11 cellular contexts compared by ENCODE assay signal in the genomic region with DNA sequence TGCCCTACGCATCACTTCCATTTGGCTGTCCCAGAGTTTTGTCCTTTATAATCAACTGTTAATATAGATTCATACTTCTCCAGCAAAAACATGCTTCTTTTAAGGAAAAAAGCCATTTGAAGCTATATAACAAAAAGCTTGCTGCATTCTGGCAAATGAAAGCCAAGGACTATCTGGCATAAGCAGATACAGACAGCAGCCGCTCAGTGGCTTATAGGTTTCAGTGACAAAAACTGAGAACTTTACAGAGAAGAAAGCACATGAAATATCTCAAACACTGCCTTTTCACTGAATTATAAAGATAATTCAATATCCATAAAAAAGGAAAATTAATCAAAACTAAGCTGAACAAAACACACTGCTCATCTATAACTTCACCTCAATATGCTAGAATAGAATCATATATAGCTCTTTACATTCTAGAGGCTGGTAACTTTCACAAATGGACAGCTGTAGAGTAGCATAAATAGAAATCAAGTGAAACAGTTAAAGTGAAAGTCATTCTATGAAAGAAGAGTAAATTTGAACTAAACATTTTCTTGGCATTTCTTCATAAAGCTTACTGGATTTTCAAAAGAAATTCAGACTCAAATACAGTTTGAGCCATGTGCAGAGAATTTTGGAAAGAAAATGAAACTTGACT. TPM values are rescaled to one million over a fixed set of nuclear protein-coding genes. Genes with fewer than 3 reads are reported as not detected.
DNase-seq lines count a peak whose midpoint lies in the region; TF ChIP-seq lines count a peak whose summit lies in the region.
"Had no signal": no experiment of that assay in that cellular context is flagged by ENCODE, and none has a peak within 500 bp of the region (broad histone marks: within the 10 kb centered on the region; RNA-seq: fewer than 3 reads in every experiment).

No MANE protein-coding gene starts in this region.

- no peak overlapping the region for H3K9ac ChIP-seq in endocrine pancreas (ENCODE audit: control insufficient read depth, insufficient read depth, low read length)

- H3K9me2 ChIP-seq in PC-9 (ENCODE audit: insufficient read depth) = no peaks in the 10 kb centered on the region

- H3K36me3 ChIP-seq in PC-9 (ENCODE audit: low read depth) (no peaks in the 10 kb centered on the region), endocrine pancreas (ENCODE audit: control insufficient read depth, insufficient read depth, low read length) (no peaks in the 10 kb centered on the region), osteoblast (ENCODE audit: insufficient read depth, low read length) (no peaks in the 10 kb centered on the region), HAP-1 (replicated peaks) (no peaks in the 10 kb centered on the region), prostate gland (no peaks in the 10 kb centered on the region)

- POLR2A ChIA-PET in AG04450 (lab: Yijun Ruan, JAX) = interaction anchor here (0.6 kb wide), 1 partner anchor 485 kb away, joined by 4 read pairs; no protein-coding TSS in a partner anchor
- POLR2A ChIA-PET in PC-9 (lab: Charles Lee; ENCODE audit: unreplicated experiment) = interaction anchor here (0.6 to 0.9 kb wide), 2 partner anchors 19 to 20 kb away, joined by 3 to 5 read pairs; no protein-coding TSS in a partner anchor

- H3K79me2 ChIP-seq in PC-9 (ENCODE audit: low read depth) (peaks cover 87% of the 10 kb centered on the region), osteoblast (ENCODE audit: insufficient read depth, low read length) (peaks cover 85% of the 10 kb centered on the region)

- no peaks in the 10 kb centered on the region; the same call in 1 of the 2 replicates for H3K9me3 ChIP-seq in AG04450 (ENCODE audit: control insufficient read depth, insufficient read depth, low read length)
- peaks cover 7% of the 10 kb centered on the region; the same call in 1 of the 2 replicates for H3K9me3 ChIP-seq in PC-9 (ENCODE audit: insufficient read depth, low read depth)
- H3K9me3 ChIP-seq in endocrine pancreas (ENCODE audit: control insufficient read depth, low read length) = no peaks in the 10 kb centered on the region
- no peaks in the 10 kb centered on the region for H3K9me3 ChIP-seq in osteoblast (ENCODE audit: low read depth, low read length)
- H3K9me3 ChIP-seq in HAP-1 = 0 out of 2 replicates have a peak, but pooled peaks cover 4% of the 10 kb centered on the region
- no peaks in the 10 kb centered on the region for H3K9me3 ChIP-seq in prostate gland

- no peak for TF ChIP-seq CTCF in AG04450 (IDR thresholded peaks at IDR 0.05; ENCODE audit: low read depth, low read length)
- TF ChIP-seq CTCF in PC-9 (conservative IDR thresholded peaks at IDR 0.05) = no peak
- TF ChIP-seq CTCF in osteoblast (IDR thresholded peaks at IDR 0.05; ENCODE audit: extremely low read depth, low read depth, low read length) = no peak
- no peak for TF ChIP-seq CTCF in GM20000 (IDR thresholded peaks at IDR 0.05; ENCODE audit: extremely low read depth, missing control alignments)
- no peak for TF ChIP-seq CTCF in prostate gland (IDR thresholded peaks at IDR 0.05)

- in situ Hi-C loops in HAP-1 (cut with MboI; ENCODE audit: low sequenced_read_pairs) = no loop called here

- H2AFZ ChIP-seq in PC-9 (no peak overlapping the region), osteoblast (ENCODE audit: low read length) (no peak overlapping the region)

- peak overlapping the region; percentile 69 for H3K4me2 ChIP-seq in PC-9
- H3K4me2 ChIP-seq in osteoblast (ENCODE audit: insufficient read depth, low read length) = peak overlapping the region; percentile 59

- H3K27me3 ChIP-seq in AG04450 (ENCODE audit: control insufficient read depth, insufficient read depth, low read length) (no peaks in the 10 kb centered on the region), PC-9 (ENCODE audit: insufficient read depth, low read depth) (no peaks in the 10 kb centered on the region), endocrine pancreas (ENCODE audit: control insufficient read depth, insufficient read depth, low read length) (no peaks in the 10 kb centered on the region), osteoblast (ENCODE audit: insufficient read depth, low read length) (no peaks in the 10 kb centered on the region), HAP-1 (ENCODE audit: low read depth) (no peaks in the 10 kb centered on the region), prostate gland (replicated peaks; ENCODE audit: insufficient read depth) (no peaks in the 10 kb centered on the region)

- H3K4me1 ChIP-seq in PC-9 (replicated peaks; ENCODE audit: insufficient read depth) (peaks cover 25% of the 10 kb centered on the region), endocrine pancreas (ENCODE audit: control insufficient read depth, insufficient read depth, low read length) (peaks cover 7% of the 10 kb centered on the region), osteoblast (ENCODE audit: insufficient read depth, low read length) (peaks cover 16% of the 10 kb centered on the region), HAP-1 (peaks cover 18% of the 10 kb centered on the region), prostate gland (replicated peaks) (no peaks in the 10 kb centered on the region)

- H3F3A ChIP-seq in PC-9 (ENCODE audit: insufficient read depth, low read depth) = peaks cover 15% of the 10 kb centered on the region; the same call in 1 of the 2 replicates

- H3K4me3 ChIP-seq in AG04450 (ENCODE audit: low read depth, low read length) = peak overlapping the region; percentile 29
- H3K4me3 ChIP-seq in PC-9 = peak overlapping the region; percentile 34; the same call in 1 of the 2 replicates
- peak overlapping the region; percentile 66 for H3K4me3 ChIP-seq in endocrine pancreas (ENCODE audit: control insufficient read depth, insufficient read depth, low read length)
- H3K4me3 ChIP-seq in osteoblast (ENCODE audit: insufficient read depth, low read length) = peak overlapping the region; percentile 9
- H3K4me3 ChIP-seq in HAP-1 = no peak overlapping the region
- no peak overlapping the region for H3K4me3 ChIP-seq in prostate gland

- BruUV-seq in PC-9 (replicated peaks; lab: Mats Ljungman, UMichigan) = no TSS peak

- peak overlapping the region; percentile 69 for H3K27ac ChIP-seq in AG04450 (ENCODE audit: low read depth, low read length)
- peak overlapping the region; percentile 91 for H3K27ac ChIP-seq in PC-9
- H3K27ac ChIP-seq in osteoblast (ENCODE audit: low read depth, low read length) = peak overlapping the region; percentile 63
- H3K27ac ChIP-seq in prostate gland = no peak overlapping the region

- no peak for TF ChIP-seq POLR2A in prostate gland (IDR thresholded peaks at IDR 0.05)

- WGBS in prostate gland = 91% methylated on average over 2 of the region's 2 CpGs

- intact Hi-C loops in PC-9 (cut with micrococcal nuclease; ENCODE audit: unreplicated experiment) (no loop called here), prostate gland (cut with DNase I) (no loop called here)

- CTCF ChIA-PET in AG04450 (lab: Charles Lee) (interaction anchor here (1.2 kb wide), 1 partner anchor 18 kb away, joined by 4 read pairs; no protein-coding TSS in a partner anchor), PC-9 (lab: Charles Lee) (interaction anchor here (0.6 to 0.8 kb wide), 3 partner anchors 138 to 1034 kb away, joined by 3 read pairs; no protein-coding TSS in a partner anchor)

- DNase-seq in AG04450 (ENCODE audit: low read depth, low spot score) = no peak
- DNase-seq in PC-9 = no peak
- DNase-seq in osteoblast (ENCODE audit: insufficient read length, low spot score, missing footprints) = no peak
- DNase-seq in activated naive CD4-positive, alpha-beta T cell treated with Interleukin-2 at 50 U/mL for 16 hours = no peak
- no peak for DNase-seq in HAP-1 (ENCODE audit: low spot score in 2 of 2)
- DNase-seq in GM20000 (ENCODE audit: low spot score) = no peak
- no peak for DNase-seq in prostate gland (ENCODE audit: low spot score)
- DNase-seq: effector CD8-positive, alpha-beta T cell; naive B cell; RPMI8226 had no signal

- H4K20me1 ChIP-seq in PC-9 (ENCODE audit: insufficient read depth) (no peaks in the 10 kb centered on the region), osteoblast (ENCODE audit: insufficient read depth, low read length) (peaks cover 4% of the 10 kb centered on the region)

RNA-seq across cellular contexts. Expression of a gene that starts 19.6 kb away (rescaled TPM):
- 25.4 and 30.7 TPM in 2 replicates for polyA plus RNA-seq in AG04450 (2011; rRNA removed)
- polyA minus RNA-seq in AG04450 (2011; rRNA and poly(A)+ RNA removed) = 40.8 and 65.6 TPM in 2 replicates
- total RNA-seq in PC-9 (2021) = 45.5 and 47.5 TPM in 2 replicates
- 71.6 and 77.8 TPM in 2 replicates for total RNA-seq in osteoblast
- 10 to 100 TPM; 31.3 to 76.9 TPM for total RNA-seq in prostate gland

Comparison
In these comparisons a context has a peak if more than half of its experiments do, and no peak if none do; other contexts are left out.
1. H3K27ac ChIP-seq: peak in AG04450 (single experiment), PC-9 (single experiment) and osteoblast (single experiment); none in prostate gland (0 of 2).
2. H3K4me3 ChIP-seq: peak in AG04450 (single experiment), PC-9 (single experiment), endocrine pancreas (single experiment) and osteoblast (single experiment); none in HAP-1 (single experiment) and prostate gland (0 of 2).